Comparison of ENCODE assay signal across 8 cellular contexts in the genomic region with DNA sequence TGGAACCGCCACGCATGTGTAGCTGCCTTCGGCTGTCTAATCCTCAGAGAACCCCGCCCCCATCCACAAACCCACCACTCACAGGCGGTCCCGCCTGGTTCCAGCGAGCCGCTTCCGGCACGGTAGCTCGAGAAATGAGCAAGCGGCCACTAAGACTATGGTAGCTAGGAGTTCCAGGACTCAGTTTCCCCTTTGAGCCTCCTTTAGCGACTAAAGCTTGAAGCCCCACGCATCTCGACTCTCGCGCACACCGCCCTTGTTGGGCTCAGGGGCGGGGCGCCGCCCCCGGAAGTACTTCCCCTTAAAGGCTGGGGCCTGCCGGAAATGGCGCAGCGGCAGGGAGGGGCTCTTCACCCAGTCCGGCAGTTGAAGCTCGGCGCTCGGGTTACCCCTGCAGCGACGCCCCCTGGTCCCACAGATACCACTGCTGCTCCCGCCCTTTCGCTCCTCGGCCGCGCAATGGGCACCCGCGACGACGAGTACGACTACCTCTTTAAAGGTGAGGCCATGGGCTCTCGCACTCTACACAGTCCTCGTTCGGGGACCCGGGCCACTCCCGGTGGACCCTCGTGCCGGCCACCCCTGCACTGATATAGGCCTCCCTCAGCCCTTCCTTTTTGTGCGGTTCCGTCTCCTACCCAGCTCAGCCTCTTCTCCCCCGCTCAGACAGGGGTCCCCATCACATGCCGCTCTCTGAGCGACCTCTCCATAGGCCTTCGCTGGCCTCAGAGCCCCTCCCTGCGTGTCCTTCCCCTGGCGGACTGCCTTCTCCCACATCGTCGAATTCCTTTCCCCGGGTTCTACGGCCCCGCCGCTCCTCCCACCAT. TPM values are rescaled to one million over a fixed set of nuclear protein-coding genes. Genes with fewer than 3 reads are reported as not detected.
DNase-seq lines count a peak whose midpoint lies in the region; ATAC-seq, FAIRE-seq and TF ChIP-seq lines count a peak whose summit lies in the region.

A gene (plus strand): TSS at position 365 of the 827 bp plus-strand sequence. CDS start 95 bp downstream, at position 460.

- H3K27ac ChIP-seq in OCI-LY1 (ENCODE audit: low read depth, low read length, poor library complexity, severe bottlenecking): peak within 1 kb of the TSS; percentile 79
- H3K27ac ChIP-seq in endothelial cell of umbilical vein (ENCODE audit: insufficient read depth, low read depth, low read length): peak within 1 kb of the TSS; percentile 61

- H3K4me3 ChIP-seq in OCI-LY1 (ENCODE audit: low read depth, low read length, poor library complexity, severe bottlenecking) (peak within 1 kb of the TSS; percentile 69), endothelial cell of umbilical vein (replicated peaks in 1 of 3; ENCODE audit: insufficient read depth in 1 of 3, low read depth in 1 of 3, low read length in 3 of 3) (peak within 1 kb of the TSS; percentile 47 to 91 (median 81))

- peaks cover 2% of the 10 kb centered on the region; the same call in 1 of the 2 replicates for H3K36me3 ChIP-seq in OCI-LY1 (ENCODE audit: insufficient read depth, low read length)
- H3K36me3 ChIP-seq in endothelial cell of umbilical vein (ENCODE audit: control insufficient read depth in 2 of 2, extremely low read depth in 1 of 2, insufficient read depth in 2 of 2, low read length in 2 of 2): no peaks in the 10 kb centered on the region

- H3K4me2 ChIP-seq in OCI-LY1 (ENCODE audit: low read length): peak within 1 kb of the TSS; percentile 86
- peak within 1 kb of the TSS; percentile 96 for H3K4me2 ChIP-seq in endothelial cell of umbilical vein (ENCODE audit: insufficient read depth, low read length)

- H3K4me1 ChIP-seq in OCI-LY1 (ENCODE audit: insufficient read depth, low read length, severe bottlenecking) (peaks cover 22% of the 10 kb centered on the region), endothelial cell of umbilical vein (ENCODE audit: control insufficient read depth, extremely low read depth, insufficient read depth, low read length) (peaks cover 22% of the 10 kb centered on the region)

- peak; percentile 79 for FAIRE-seq in endothelial cell of umbilical vein (lab: Jason Lieb, UNC)

- CTCF ChIA-PET in endothelial cell of umbilical vein (lab: Charles Lee): interaction anchor here (0.7 to 2.7 kb wide), 17 partner anchors 9 to 273 kb away, joined by 3 to 19 read pairs (median 4); a partner anchor contains a TSS

- intact Hi-C loops in endothelial cell of umbilical vein (cut with micrococcal nuclease): loop anchor here (1.0 kb wide), 4 partner anchors 37 to 258 kb away; a partner anchor contains a TSS

- no peaks in the 10 kb centered on the region for H4K20me1 ChIP-seq in OCI-LY1 (ENCODE audit: insufficient read depth, low read length)
- peaks cover 2% of the 10 kb centered on the region for H4K20me1 ChIP-seq in endothelial cell of umbilical vein (replicated peaks; ENCODE audit: control insufficient read depth, extremely low read depth, insufficient read depth, low read length)

- no peaks in the 10 kb centered on the region for H3F3A ChIP-seq in OCI-LY1 (ENCODE audit: insufficient read depth, low read length)

- BruUV-seq in endothelial cell of umbilical vein (replicated peaks; lab: Mats Ljungman, UMichigan): TSS peak; percentile 23

- H3K9ac ChIP-seq in OCI-LY1 (ENCODE audit: low read length) (peak within 1 kb of the TSS; percentile 67), endothelial cell of umbilical vein (replicated peaks; ENCODE audit: extremely low read depth, insufficient read depth, low read length) (peak within 1 kb of the TSS; percentile 75)

- peak; percentile 88 for ATAC-seq in GM21515 (IDR thresholded peaks at IDR 0.05; ENCODE audit: unreplicated experiment)

- no peaks in the 10 kb centered on the region for H3K9me1 ChIP-seq in endothelial cell of umbilical vein (replicated peaks; ENCODE audit: control insufficient read depth, extremely low read depth, insufficient read depth, low read length)

- dilution Hi-C loops in endothelial cell of umbilical vein (cut with MboI; ENCODE audit: extremely low pct_ligation_motif_present, low sequenced_read_pairs): no loop called here

- DNase-seq in DMS 273 treated with DMSO at 0.1 percent for 48 hours (lab: John Stamatoyannopoulos, UW) (peak; percentile 83), HuH-7 (ENCODE audit: low spot score) (peak; percentile 92), endothelial cell of umbilical vein (ENCODE audit: low read depth, low spot score) (peak; percentile 96), middle frontal gyrus (ENCODE audit: extremely low spot score, low spot score) (peak; percentile 92)
- DNase-seq in activated CD8-positive, alpha-beta memory T cell treated with anti-CD3 and anti-CD28 coated beads, Interleukin-2, amount 50 U/mL, for 48 hours: peak; percentile 100
- DNase-seq in stimulated activated CD8-positive, alpha-beta memory T cell treated with anti-CD3 and anti-CD28 coated beads, Interleukin-2, amount 100 ng/mL, for 48 hours (ENCODE audit: low read depth in 2 of 2): peak; percentile 92 to 93

- TF ChIP-seq POLR2A in endothelial cell of umbilical vein (IDR thresholded peaks at IDR 0.05; ENCODE audit: low read depth, low read length): peak; percentile 98

- H3K9me2 ChIP-seq in OCI-LY1 (ENCODE audit: low read depth, low read length): no peaks in the 10 kb centered on the region

- peaks cover 46% of the 10 kb centered on the region for H3K79me2 ChIP-seq in OCI-LY1 (ENCODE audit: insufficient read depth, low read length)
- peaks cover 50% of the 10 kb centered on the region for H3K79me2 ChIP-seq in endothelial cell of umbilical vein (ENCODE audit: control insufficient read depth, insufficient read depth, low read length)

- POLR2A ChIA-PET in endothelial cell of umbilical vein (lab: Charles Lee): interaction anchor here (0.6 to 2.0 kb wide), 8 partner anchors 13 to 1630 kb away, joined by 3 to 15 read pairs (median 6); no protein-coding TSS in a partner anchor

- H3K27me3 ChIP-seq in OCI-LY1 (ENCODE audit: insufficient read depth, low read length) (no peaks in the 10 kb centered on the region), endothelial cell of umbilical vein (ENCODE audit: control insufficient read depth in 2 of 2, insufficient read depth in 2 of 2, low read length in 2 of 2) (no peaks in the 10 kb centered on the region)

- H2AFZ ChIP-seq in OCI-LY1 (ENCODE audit: low read length) (no peak within 1 kb of the TSS), endothelial cell of umbilical vein (ENCODE audit: low read depth, low read length) (peak within 1 kb of the TSS; percentile 84)

- TF ChIP-seq CTCF in OCI-LY1 (IDR thresholded peaks at IDR 0.05; ENCODE audit: low read length) (peak; percentile 50), endothelial cell of umbilical vein (IDR thresholded peaks at IDR 0.05; ENCODE audit: extremely low read depth in 1 of 2, insufficient read depth in 1 of 2, low read depth in 1 of 2, low read length in 2 of 2) (peak; percentile 19 to 41)

- H3K9me3 ChIP-seq in OCI-LY1 (ENCODE audit: low read length) (no peaks in the 10 kb centered on the region), endothelial cell of umbilical vein (replicated peaks; ENCODE audit: control insufficient read depth, insufficient read depth, low read length) (no peaks in the 10 kb centered on the region)

TF ChIP-seq in endothelial cell of umbilical vein, 7 proteins besides CTCF, POLR2A, EP300 and RAD21:
- TF ChIP-seq GATA2 (IDR thresholded peaks at IDR 0.05; ENCODE audit: insufficient read depth, insufficient read length, low read depth, low read length) (peak; percentile 47), MYC (IDR thresholded peaks at IDR 0.05; ENCODE audit: low read depth, low read length) (peak; percentile 37), POLR2AphosphoS5 (IDR thresholded peaks at IDR 0.05; ENCODE audit: insufficient read depth, low read depth, low read length) (peak; percentile 96), FOS (IDR thresholded peaks at IDR 0.05; ENCODE audit: borderline replicate concordance, insufficient read depth, low read length) (no peak), EZH2 (IDR thresholded peaks at IDR 0.05; ENCODE audit: borderline replicate concordance, low read depth, low read length, severe bottlenecking) (no peak)
- TF ChIP-seq, protein P1, sequence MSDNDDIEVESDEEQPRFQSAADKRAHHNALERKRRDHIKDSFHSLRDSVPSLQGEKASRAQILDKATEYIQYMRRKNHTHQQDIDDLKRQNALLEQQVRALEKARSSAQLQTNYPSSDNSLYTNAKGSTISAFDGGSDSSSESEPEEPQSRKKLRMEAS (IDR thresholded peaks at IDR 0.05; ENCODE audit: insufficient read depth, insufficient read length): no peak

RNA-seq across cellular contexts. Expression of the gene that starts here (rescaled TPM):
- total RNA-seq in endothelial cell of umbilical vein: 250 and 257 TPM in 2 replicates
- polyA plus RNA-seq in endothelial cell of umbilical vein: 187 and 239 TPM in 2 replicates
- polyA plus RNA-seq in endothelial cell of umbilical vein (2011; cell fraction: cytosol; rRNA removed): 442 and 454 TPM in 2 replicates
- polyA plus RNA-seq in endothelial cell of umbilical vein (2011; cell fraction: nucleus; rRNA removed): 173 and 186 TPM in 2 replicates
- 369 and 484 TPM in 2 replicates for polyA plus RNA-seq in endothelial cell of umbilical vein (2012)
- polyA minus RNA-seq in endothelial cell of umbilical vein: 125 and 152 TPM in 2 replicates
- polyA minus RNA-seq in endothelial cell of umbilical vein (2011; cell fraction: cytosol; rRNA and poly(A)+ RNA removed): 64.0 TPM
- 31.3 and 45.1 TPM in 2 replicates for polyA minus RNA-seq in endothelial cell of umbilical vein (2011; cell fraction: nucleus; rRNA and poly(A)+ RNA removed)

Comparison
In these comparisons a context has a peak if more than half of its experiments do, and no peak if none do; other contexts are left out.
1. Peak in every context shown above with its lines: DNase-seq, ATAC-seq, H3K4me3 ChIP-seq and H3K27ac ChIP-seq.